9 cellular contexts compared by ENCODE assay signal in genomic region chr10:91088300-91089140, GRCh38.
A peak's percentile ranks its signal among the peaks of the same experiment; 100 is the strongest.
DNase-seq lines count a peak whose midpoint lies in the region; ATAC-seq, FAIRE-seq and TF ChIP-seq lines count a peak whose summit lies in the region.
"Had no signal": no experiment of that assay in that cellular context is flagged by ENCODE, and none has a peak within 500 bp of the region (broad histone marks: within the 10 kb centered on the region; RNA-seq: fewer than 3 reads in every experiment).

No MANE protein-coding gene starts in this region.

- under 1% methylated on average over 6 of the region's 7 CpGs for WGBS in HepG2 (ENCODE audit: low lambda C conversion rate)
- 27 to 53% (median 37%) methylated on average over 7 of the region's 7 CpGs for WGBS in stomach, 5 donors
- WGBS in thyroid gland, 2 donors = 55 to 65% methylated on average over 7 of the region's 7 CpGs

- TF ChIP-seq EP300 in HepG2 (IDR thresholded peaks at IDR 0.05; ENCODE audit: low read depth in 2 of 2, low read length in 2 of 2) = no peak
- TF ChIP-seq EP300 in HepG2 (CRISPR knock-in tag; IDR thresholded peaks at IDR 0.05; ENCODE audit: borderline replicate concordance) = no peak
- no peak for TF ChIP-seq EP300 in stomach (IDR thresholded peaks at IDR 0.05)

- no peaks in the 10 kb centered on the region for H3K4me1 ChIP-seq in HepG2 (ENCODE audit: insufficient read depth, low read length)
- peaks cover 0 to 11% (median 0%) of the 10 kb centered on the region in 4 donors for H3K4me1 ChIP-seq in stomach
- no peaks in the 10 kb centered on the region for H3K4me1 ChIP-seq in thyroid gland

- peaks cover 10% of the 10 kb centered on the region; the same call in 1 of the 2 replicates for H3K9me3 ChIP-seq in HepG2 (ENCODE audit: low read length)
- H3K9me3 ChIP-seq in stomach = peaks cover 0 to 12% (median 7%) of the 10 kb centered on the region in 4 donors
- no peaks in the 10 kb centered on the region for H3K9me3 ChIP-seq in thyroid gland

- H3K9ac ChIP-seq in HepG2 (ENCODE audit: insufficient read depth, low read depth, low read length) = no peak overlapping the region

- no peak for FAIRE-seq in HepG2 (lab: Jason Lieb, UNC)

- H3K79me2 ChIP-seq in HepG2 (ENCODE audit: insufficient read depth, low read length) = no peaks in the 10 kb centered on the region

- POLR2A ChIA-PET in HepG2 (lab: Yijun Ruan, JAX) (no interaction called here), HEK293T (lab: Yijun Ruan, JAX) (interaction anchor here (0.8 kb wide), 1 partner anchor 42 kb away, joined by 3 read pairs; no protein-coding TSS in a partner anchor)

- no peak overlapping the region for H2AFZ ChIP-seq in HepG2 (ENCODE audit: low read length)

- TF ChIP-seq POLR2A in HepG2 (IDR thresholded peaks at IDR 0.05; ENCODE audit: insufficient read depth in 1 of 2, low read depth in 2 of 2, low read length in 2 of 2) = no peak
- TF ChIP-seq POLR2A in stomach (IDR thresholded peaks at IDR 0.05) = no peak
- no peak for TF ChIP-seq POLR2A in thyroid gland (IDR thresholded peaks at IDR 0.05)

- H3K4me3 ChIP-seq in brain microvascular endothelial cell (ENCODE audit: low read depth, low read length) = no peak overlapping the region
- no peak overlapping the region for H3K4me3 ChIP-seq in HepG2 (replicated peaks in 1 of 3; ENCODE audit: insufficient read depth in 1 of 3, low read depth in 2 of 3, low read length in 3 of 3)
- no peak overlapping the region for H3K4me3 ChIP-seq in stomach
- H3K4me3 ChIP-seq in thyroid gland (replicated peaks in 1 of 3) = no peak overlapping the region
- H3K4me3 ChIP-seq: lung had no signal

- no TSS peak for BruUV-seq in HepG2 (replicated peaks; lab: Mats Ljungman, UMichigan)

- CTCF ChIA-PET in HepG2 (lab: Yijun Ruan, JAX; ENCODE audit: low intra/inter-chr PET ratio, low total read pairs) (interaction anchor here (4.0 kb wide), 1 partner anchor 163 kb away, joined by 23 read pairs; no protein-coding TSS in a partner anchor), HEK293T (lab: Yijun Ruan, JAX) (interaction anchor here (0.7 to 0.9 kb wide), 3 partner anchors 10 to 162 kb away, joined by 3 to 4 read pairs (median 3); no protein-coding TSS in a partner anchor)

- H3K27ac ChIP-seq in brain microvascular endothelial cell = no peak overlapping the region
- no peak overlapping the region for H3K27ac ChIP-seq in HepG2 (ENCODE audit: extremely low read length, insufficient read depth, low read length)
- H3K27ac ChIP-seq in stomach = no peak overlapping the region
- H3K27ac ChIP-seq in thyroid gland = no peak overlapping the region

- no peak for TF ChIP-seq RAD21 in HepG2 (CRISPR knock-in tag; IDR thresholded peaks at IDR 0.05)

- H3K27me3 ChIP-seq in brain microvascular endothelial cell (replicated peaks) = no peaks in the 10 kb centered on the region
- H3K27me3 ChIP-seq in HepG2 (ENCODE audit: control insufficient read depth in 1 of 2, insufficient read depth in 2 of 2, low read length in 2 of 2) = no peaks in the 10 kb centered on the region
- H3K27me3 ChIP-seq in stomach = no peaks in the 10 kb centered on the region
- no peaks in the 10 kb centered on the region for H3K27me3 ChIP-seq in thyroid gland

- H4K20me1 ChIP-seq in HepG2 (ENCODE audit: insufficient read depth, low read length) = no peaks in the 10 kb centered on the region

- ATAC-seq in HepG2 = peak; percentile 86
- no peak for ATAC-seq in GM19397 (IDR thresholded peaks at IDR 0.05; ENCODE audit: unreplicated experiment)

- TF ChIP-seq CTCF in brain microvascular endothelial cell (IDR thresholded peaks at IDR 0.05; ENCODE audit: low read depth, low read length, missing control alignments) (no peak), HepG2 (CRISPR knock-in tag; IDR thresholded peaks at IDR 0.05) (peak; percentile 61), stomach (IDR thresholded peaks at IDR 0.05) (peak in 1 of 7 experiments; percentile 13), thyroid gland (IDR thresholded peaks at IDR 0.05) (no peak)

- H3K36me3 ChIP-seq in brain microvascular endothelial cell (replicated peaks) (no peaks in the 10 kb centered on the region), HepG2 (replicated peaks in 1 of 2; ENCODE audit: control insufficient read depth in 1 of 2, insufficient read depth in 2 of 2, low read length in 2 of 2) (no peaks in the 10 kb centered on the region), stomach (no peaks in the 10 kb centered on the region), thyroid gland (no peaks in the 10 kb centered on the region)

- in situ Hi-C loops in brain microvascular endothelial cell (cut with HindIII; ENCODE audit: low pct_ligation_motif_present, low sequenced_read_pairs) (no loop called here), HepG2 (cut with HindIII; ENCODE audit: extremely low pct_ligation_motif_present, low pct_unique_long_range_greater_than_20kb) (loop anchor here (5.0 kb wide), 1 partner anchor 159 kb away; no protein-coding TSS in a partner anchor)

- intact Hi-C loops in HepG2 (cut with micrococcal nuclease; ENCODE audit: unreplicated experiment) = loop anchor here (1.0 kb wide), 1 partner anchor 163 kb away; no protein-coding TSS in a partner anchor
- intact Hi-C loops in stomach (cut with DNase I; ENCODE audit: low total_unique reads) = no loop called here
- intact Hi-C loops in thyroid gland (cut with DNase I) = no loop called here

- H3K4me2 ChIP-seq in HepG2 (ENCODE audit: low read depth, low read length) = no peak overlapping the region

- DNase-seq in COLO829 (ENCODE audit: low spot score) (peak; percentile 13), Kasumi-1 (lab: John Stamatoyannopoulos, UW) (peak; percentile 59 to 79), brain microvascular endothelial cell (peak; percentile 12), HepG2 (ENCODE audit: low spot score) (peak; percentile 30), stomach (no peak), thyroid gland (no peak), HEK293T (ENCODE audit: extremely low spot score) (no peak)

TF ChIP-seq in HepG2, 621 proteins besides CTCF, POLR2A, EP300 and RAD21:
- no peak for TF ChIP-seq HNF1B (CRISPR knock-in tag; IDR thresholded peaks at IDR 0.05)
- peak; percentile 65 for TF ChIP-seq STAG1 (CRISPR knock-in tag; IDR thresholded peaks at IDR 0.05)
- TF ChIP-seq RELA (CRISPR knock-in tag; IDR thresholded peaks at IDR 0.05) = no peak
- TF ChIP-seq SMC3 (IDR thresholded peaks at IDR 0.05; ENCODE audit: low read length) = peak; percentile 53; the same call in 1 of the 2 replicates
- no peak for TF ChIP-seq E2F1 (CRISPR knock-in tag; IDR thresholded peaks at IDR 0.05)
TF ChIP-seq in HepG2: peak in this region for 2.

TF ChIP-seq in HEK293T, 16 proteins besides CTCF, POLR2A, EP300 and RAD21:
- TF ChIP-seq SUZ12 (IDR thresholded peaks at IDR 0.05) = no peak
- TF ChIP-seq CTBP1 (IDR thresholded peaks at IDR 0.05; ENCODE audit: borderline replicate concordance) = no peak
- TF ChIP-seq FOXA1 (IDR thresholded peaks at IDR 0.05) = no peak
- TF ChIP-seq BHLHE40 (IDR thresholded peaks at IDR 0.05; ENCODE audit: borderline replicate concordance) = no peak
- TF ChIP-seq LEF1 (IDR thresholded peaks at IDR 0.05; ENCODE audit: borderline replicate concordance) = no peak
- no peak for TF ChIP-seq FOXM1 (IDR thresholded peaks at IDR 0.05; ENCODE audit: borderline replicate concordance)
- TF ChIP-seq HDGF (IDR thresholded peaks at IDR 0.05; ENCODE audit: borderline replicate concordance) = no peak

Comparison
In these comparisons a context has a peak if more than half of its experiments do, and no peak if none do; other contexts are left out.
1. DNase-seq: peak in COLO829 (single experiment), Kasumi-1 (2 of 2), brain microvascular endothelial cell (single experiment) and HepG2 (single experiment); none in stomach (single experiment), thyroid gland (0 of 2) and HEK293T (single experiment).